In the genomic region with DNA sequence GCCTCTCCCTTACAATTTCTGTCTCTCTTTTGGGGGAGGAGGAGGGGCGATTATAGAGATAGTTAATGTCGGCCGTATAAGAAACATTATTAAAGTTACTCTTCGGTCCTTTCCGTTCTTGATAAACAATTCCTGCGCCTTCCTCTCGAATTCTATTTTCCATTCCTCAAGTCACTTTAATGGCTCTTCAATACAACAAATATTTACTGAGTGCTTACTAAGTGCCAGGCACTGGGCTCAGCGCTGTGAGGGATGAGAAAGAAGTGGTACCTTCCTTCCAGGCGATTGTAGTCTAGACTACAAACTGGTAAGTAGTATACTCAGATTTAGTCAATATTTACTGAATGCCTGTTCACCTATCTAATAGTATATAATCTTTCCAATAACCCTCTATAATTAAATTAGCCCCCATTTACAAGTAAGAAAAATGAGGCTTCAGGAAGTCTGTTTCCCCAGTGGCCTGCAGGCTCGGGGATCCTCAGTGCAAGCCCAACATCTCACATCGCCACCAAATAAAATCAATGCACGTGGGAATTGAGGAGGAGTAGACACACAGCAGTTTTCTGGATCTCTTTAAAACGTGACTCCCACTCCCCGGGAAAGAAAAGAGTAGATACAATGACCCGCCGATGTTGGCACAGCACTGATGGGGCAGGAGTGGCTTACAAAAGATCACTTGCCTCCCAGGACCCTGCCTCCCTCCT, we compare ENCODE assay signal across 8 cellular contexts. TPM values are rescaled to one million over a fixed set of nuclear protein-coding genes. Genes with fewer than 3 reads are reported as not detected.
DNase-seq lines count a peak whose midpoint lies in the region; ATAC-seq and TF ChIP-seq lines count a peak whose summit lies in the region.

No MANE protein-coding gene starts in this region.

- H3K36me3 Mint-ChIP-seq in T-cell: no peaks in the 10 kb centered on the region

- H3K4me1 ChIP-seq in right cardiac atrium (ENCODE audit: control insufficient read depth, insufficient read depth, low read length): peaks cover 3% of the 10 kb centered on the region
- H3K4me1 ChIP-seq in spleen: peaks cover 10 to 58% (median 30%) of the 10 kb centered on the region in 6 donors

- no peaks in the 10 kb centered on the region for H3K9me3 ChIP-seq in right cardiac atrium (ENCODE audit: control insufficient read depth, low read length)
- H3K9me3 ChIP-seq in spleen: no peaks in the 10 kb centered on the region

- WGBS in right cardiac atrium: 5% methylated on average over 16 of the region's 16 CpGs
- 19 to 25% (median 23%) methylated on average over 16 of the region's 16 CpGs for WGBS in spleen, 5 donors

- ATAC-seq in T-cell (replicated peaks in 1 of 4) (no peak), right cardiac atrium (no peak)

- POLR2A ChIA-PET in T-cell (lab: Charles Lee): no interaction called here

- peak overlapping the region; percentile 93 for H3K27ac ChIP-seq in right cardiac atrium (ENCODE audit: low read length)
- peak overlapping the region; percentile 51 to 86 (median 78) for H3K27ac ChIP-seq in spleen

- CTCF ChIA-PET in T-cell (lab: Charles Lee): interaction anchor here (0.5 to 2.1 kb wide), 3 partner anchors 10 to 366 kb away, joined by 3 to 7 read pairs (median 4); no protein-coding TSS in a partner anchor

- peaks cover 0 to 1% of the 10 kb centered on the region in 2 donors for H3K27me3 Mint-ChIP-seq in T-cell

- DNase-seq in NCI-H345 (lab: John Stamatoyannopoulos, UW) (peak; percentile 31), NCI-H345 treated with DMSO at 0.1 percent for 48 hours (lab: John Stamatoyannopoulos, UW; ENCODE audit: unreplicated experiment) (no peak), T-cell (no peak), right cardiac atrium (no peak), spleen (no peak), GOT3 (lab: John Stamatoyannopoulos, UW) (no peak), T1000 (lab: John Stamatoyannopoulos, UW) (no peak)
- DNase-seq in stimulated activated CD4-positive, alpha-beta T cell treated with anti-CD3 and anti-CD28 coated beads, Interleukin-2, amount 100 ng/mL, for 24 hours: no peak

- H3K27me3 ChIP-seq in right cardiac atrium (ENCODE audit: control insufficient read depth, insufficient read depth): no peaks in the 10 kb centered on the region
- peaks cover 0 to 21% (median 0%) of the 10 kb centered on the region in 7 donors for H3K27me3 ChIP-seq in spleen (replicated peaks in 1 of 7)

- no peak for TF ChIP-seq CTCF in spleen (IDR thresholded peaks at IDR 0.05 in 8 of 11, conservative IDR thresholded peaks at IDR 0.05 in 3 of 11)

- H3K4me1 Mint-ChIP-seq in T-cell: peaks cover 22 to 31% (median 25%) of the 10 kb centered on the region in 3 donors

- H3K4me3 Mint-ChIP-seq in T-cell: peak overlapping the region; percentile 80 to 88 (median 87)

- no peaks in the 10 kb centered on the region for H3K36me3 ChIP-seq in spleen

- TF ChIP-seq POLR2A in spleen (IDR thresholded peaks at IDR 0.05): no peak

- H3K27ac Mint-ChIP-seq in T-cell: peak overlapping the region; percentile 74 to 75

- intact Hi-C loops in right cardiac atrium (cut with DNase I): no loop called here
- intact Hi-C loops in spleen (cut with DNase I; ENCODE audit: low total_unique reads): no loop called here

- H3K9me3 Mint-ChIP-seq in T-cell: no peaks in the 10 kb centered on the region

- H3K4me3 ChIP-seq in right cardiac atrium (ENCODE audit: low read length): peak overlapping the region; percentile 99
- peak overlapping the region; percentile 23 to 76 (median 47) for H3K4me3 ChIP-seq in spleen

RNA-seq across cellular contexts. Expression of gene ZNF219, which starts 0.6 kb away (rescaled TPM):
- total RNA-seq in T-cell (10 to 100 TPM in 1 of 5 donors, 1 to 10 TPM in 4; 7.2 to 12.4 (median 8.1) TPM), right cardiac atrium (10 to 100 TPM; 49.1 to 62.4 (median 56.1) TPM), spleen (10 to 100 TPM; 10.7 to 26.7 (median 16.6) TPM)
- polyA plus RNA-seq in right cardiac atrium (68.6 TPM), spleen (10 to 100 TPM in 1 of 3 donors, 1 to 10 TPM in 2; 5.5 to 11.8 (median 5.5) TPM)

RNA-seq across cellular contexts. Expression of gene TMEM253, which starts 1.8 kb away (rescaled TPM):
- total RNA-seq in T-cell: under 1 TPM in 1 of 5 donors, not detected in 4; 0.49 TPM
- total RNA-seq in right cardiac atrium: under 1 TPM; 0.28 to 0.63 (median 0.29) TPM
- polyA plus RNA-seq in right cardiac atrium: 0.57 TPM
- total RNA-seq in spleen: 1 to 10 TPM in 1 of 7 donors, under 1 TPM in 1, not detected in 5; 0.57 to 1.5 TPM
- under 1 TPM; 0.11 to 0.29 (median 0.15) TPM for polyA plus RNA-seq in spleen

RNA-seq across cellular contexts. Expression of gene ARHGEF40, which starts 28.9 kb away (rescaled TPM):
- total RNA-seq in T-cell (1 to 10 TPM in 2 of 5 donors, under 1 TPM in 3; 0.39 to 3.3 (median 0.85) TPM), right cardiac atrium (10 to 100 TPM; 19.8 to 25.8 (median 21.0) TPM), spleen (100 to 1,000 TPM in 4 of 7 donors, 10 to 100 TPM in 3; 57.0 to 151 (median 102) TPM)
- polyA plus RNA-seq in right cardiac atrium (15.1 TPM), spleen (10 to 100 TPM in 2 of 3 donors, 1 to 10 TPM in 1; 9.8 to 47.1 (median 17.7) TPM)

RNA-seq across cellular contexts. Expression of gene RNASE8, which starts 41.4 kb away (rescaled TPM):
- total RNA-seq in T-cell: not detected
- not detected for total RNA-seq in right cardiac atrium
- polyA plus RNA-seq in right cardiac atrium: not detected
- not detected for total RNA-seq in spleen
- not detected for polyA plus RNA-seq in spleen

RNA-seq across cellular contexts. Expression of gene OR5AU1, which starts 56.8 kb away (rescaled TPM):
- not detected for total RNA-seq in T-cell
- not detected for total RNA-seq in right cardiac atrium
- not detected for polyA plus RNA-seq in right cardiac atrium
- not detected for total RNA-seq in spleen
- polyA plus RNA-seq in spleen: not detected

Comparison
In these comparisons a context has a peak if more than half of its experiments do, and no peak if none do; other contexts are left out.
1. RNA of gene ARHGEF40, which starts 28.9 kb away (total RNA-seq): 57.0 to 151 TPM in spleen and 19.8 to 25.8 TPM in right cardiac atrium; 0.39 to 3.3 TPM in T-cell; every median in the first group is over 4 times any median in the second.